ENCODE assay signal across 19 cellular contexts in the genomic region with DNA sequence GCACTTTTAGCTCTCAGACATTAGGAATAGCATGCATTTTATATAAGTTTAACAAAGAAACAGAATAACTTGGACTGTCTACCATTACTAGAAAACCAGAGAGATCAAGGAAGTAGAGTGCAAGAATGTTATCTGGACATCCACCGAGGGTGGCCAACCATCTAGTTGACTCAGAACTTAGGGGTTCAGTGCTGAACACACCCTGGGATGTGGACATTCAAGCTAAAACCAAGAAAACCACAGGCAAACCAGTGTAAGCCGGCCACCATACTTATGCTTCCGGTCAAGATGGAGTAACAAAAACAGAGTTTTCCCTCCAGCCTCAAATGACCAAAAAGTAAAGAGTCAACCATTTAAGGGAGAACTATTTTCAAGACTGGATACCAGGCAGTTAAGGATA.
A peak's percentile ranks its signal among the peaks of the same experiment; 100 is the strongest.
DNase-seq lines count a peak whose midpoint lies in the region; ATAC-seq, FAIRE-seq and TF ChIP-seq lines count a peak whose summit lies in the region.
"Had no signal": no experiment of that assay in that cellular context is flagged by ENCODE, and none has a peak within 500 bp of the region (broad histone marks: within the 10 kb centered on the region; RNA-seq: fewer than 3 reads in every experiment).

No MANE protein-coding gene starts in this region.

- H3K27ac Mint-ChIP-seq in HFFc6 (no peak overlapping the region), astrocyte (ENCODE audit: unreplicated experiment) (peak overlapping the region; percentile 47)
- H3K27ac Mint-ChIP-seq in activated CD4-positive, alpha-beta T cell treated with anti-CD3 and anti-CD28 coated beads, Interleukin-2, amount 10 ng/mL, durations not matched to agents 24 days and 14 days: no peak overlapping the region
- H3K27ac Mint-ChIP-seq: CD8-positive, alpha-beta T cell had no signal

- H3K4me2 ChIP-seq in astrocyte (ENCODE audit: low read length) (no peak overlapping the region), osteoblast (ENCODE audit: insufficient read depth, low read length) (no peak overlapping the region)
- H3K4me2 ChIP-seq: BLaER1 treated with 17β-estradiol and CSF1 and Interleukin-3, amounts not matched to agents 10 nM and 100 nM had no signal

- H3K9me3 Mint-ChIP-seq in HFFc6 (no peaks in the 10 kb centered on the region), astrocyte (ENCODE audit: unreplicated experiment) (peaks cover 1% of the 10 kb centered on the region)
- no peaks in the 10 kb centered on the region for H3K9me3 Mint-ChIP-seq in activated CD4-positive, alpha-beta T cell treated with anti-CD3 and anti-CD28 coated beads, Interleukin-2, amount 10 ng/mL, durations not matched to agents 24 days and 14 days
- H3K9me3 Mint-ChIP-seq: CD8-positive, alpha-beta T cell had no signal

- H3K4me3 ChIP-seq in astrocyte (ENCODE audit: insufficient read depth, low read depth, low read length) (no peak overlapping the region), osteoblast (ENCODE audit: insufficient read depth, low read length) (no peak overlapping the region)
- H3K4me3 ChIP-seq: BLaER1 treated with 17β-estradiol and CSF1 and Interleukin-3, amounts not matched to agents 10 nM and 100 nM had no signal

- H3K4me1 ChIP-seq in astrocyte (ENCODE audit: insufficient read depth, low read length) (peaks cover 12% of the 10 kb centered on the region), osteoblast (ENCODE audit: insufficient read depth, low read length) (peaks cover 29% of the 10 kb centered on the region)

- no peaks in the 10 kb centered on the region for H3K79me2 ChIP-seq in astrocyte (ENCODE audit: insufficient read depth, low read length)
- no peaks in the 10 kb centered on the region for H3K79me2 ChIP-seq in osteoblast (ENCODE audit: insufficient read depth, low read length)

- intact Hi-C loops in activated CD4-positive, alpha-beta T cell treated with anti-CD3 and anti-CD28 coated beads, Interleukin-2, amount 10 ng/mL, durations not matched to agents 24 days and 14 days (cut with micrococcal nuclease): no loop called here

- H3K27me3 ChIP-seq in astrocyte (ENCODE audit: insufficient read depth, low read length) (no peaks in the 10 kb centered on the region), osteoblast (ENCODE audit: insufficient read depth, low read length) (no peaks in the 10 kb centered on the region)
- H3K27me3 ChIP-seq: BLaER1 treated with 17β-estradiol and CSF1 and Interleukin-3, amounts not matched to agents 10 nM and 100 nM had no signal

- H3K9ac ChIP-seq in astrocyte (ENCODE audit: low read length): no peak overlapping the region
- H3K9ac ChIP-seq: BLaER1 treated with 17β-estradiol and CSF1 and Interleukin-3, amounts not matched to agents 10 nM and 100 nM had no signal

- no peaks in the 10 kb centered on the region for H4K20me1 ChIP-seq in astrocyte (ENCODE audit: insufficient read depth, low read length)
- H4K20me1 ChIP-seq in osteoblast (ENCODE audit: insufficient read depth, low read length): no peaks in the 10 kb centered on the region
- H4K20me1 ChIP-seq: BLaER1 treated with 17β-estradiol and CSF1 and Interleukin-3, amounts not matched to agents 10 nM and 100 nM had no signal

- DNase-seq in HFFc6 (peak; percentile 26), astrocyte (ENCODE audit: low read depth) (peak; percentile 54), osteoblast (ENCODE audit: insufficient read length, low spot score, missing footprints) (no peak), mesenteric fat pad (ENCODE audit: low spot score) (no peak)
- no peak for DNase-seq in activated T-cell treated with anti-CD3 and anti-CD28 coated beads, Interleukin-2, amount 50 U/mL, for 48 hours
- DNase-seq in activated CD4-positive, alpha-beta T cell treated with anti-CD3 and anti-CD28 coated beads, Interleukin-2, amount 10 ng/mL, durations not matched to agents 24 days and 14 days: no peak
- DNase-seq: ACHN; CD8-positive, alpha-beta T cell; GF-D8; NCI-H1092 treated with DMSO at 0.1 percent for 48 hours; NCI-H146; NCI-H2029; NCI-H345; NCI-H524; NCI-H774; NK-92 treated with Interleukin-12 subunit alpha and Interleukin-12 subunit beta, amount 100 ng/mL, for 24 hours had no signal

- no peaks in the 10 kb centered on the region; the same call in 1 of the 2 replicates for H3K4me1 Mint-ChIP-seq in HFFc6 (ENCODE audit: low read depth)
- H3K4me1 Mint-ChIP-seq in astrocyte (ENCODE audit: low read depth, unreplicated experiment): peaks cover 1% of the 10 kb centered on the region
- no peaks in the 10 kb centered on the region for H3K4me1 Mint-ChIP-seq in activated CD4-positive, alpha-beta T cell treated with anti-CD3 and anti-CD28 coated beads, Interleukin-2, amount 10 ng/mL, durations not matched to agents 24 days and 14 days

- H3K4me3 Mint-ChIP-seq in HFFc6 (peak overlapping the region; percentile 43; the same call in 1 of the 2 replicates), astrocyte (ENCODE audit: unreplicated experiment) (no peak overlapping the region)
- H3K4me3 Mint-ChIP-seq in activated CD4-positive, alpha-beta T cell treated with anti-CD3 and anti-CD28 coated beads, Interleukin-2, amount 10 ng/mL, durations not matched to agents 24 days and 14 days: no peak overlapping the region
- H3K4me3 Mint-ChIP-seq: CD8-positive, alpha-beta T cell had no signal

- FAIRE-seq in astrocyte (lab: Jason Lieb, UNC): peak; percentile 54

- H3K9me3 ChIP-seq in astrocyte (ENCODE audit: insufficient read depth, low read depth, low read length): no peaks in the 10 kb centered on the region
- H3K9me3 ChIP-seq in osteoblast (ENCODE audit: low read depth, low read length): no peaks in the 10 kb centered on the region

- H3K36me3 Mint-ChIP-seq in HFFc6 (ENCODE audit: low read depth): no peaks in the 10 kb centered on the region
- H3K36me3 Mint-ChIP-seq in astrocyte (ENCODE audit: low read depth, unreplicated experiment): no peaks in the 10 kb centered on the region
- no peaks in the 10 kb centered on the region for H3K36me3 Mint-ChIP-seq in activated CD4-positive, alpha-beta T cell treated with anti-CD3 and anti-CD28 coated beads, Interleukin-2, amount 10 ng/mL, durations not matched to agents 24 days and 14 days (ENCODE audit: low read depth)
- H3K36me3 Mint-ChIP-seq: CD8-positive, alpha-beta T cell had no signal

- H2AFZ ChIP-seq in astrocyte (ENCODE audit: low read depth, low read length): peak overlapping the region; percentile 34
- peak overlapping the region; percentile 35 for H2AFZ ChIP-seq in osteoblast (ENCODE audit: low read length)

- H3K27ac ChIP-seq in astrocyte (ENCODE audit: low read depth, low read length): peak overlapping the region; percentile 79
- peak overlapping the region; percentile 79 for H3K27ac ChIP-seq in osteoblast (ENCODE audit: low read depth, low read length)
- H3K27ac ChIP-seq: BLaER1 treated with 17β-estradiol and CSF1 and Interleukin-3, amounts not matched to agents 10 nM and 100 nM had no signal

- no peaks in the 10 kb centered on the region for H3K36me3 ChIP-seq in astrocyte (ENCODE audit: insufficient read depth, low read length)
- H3K36me3 ChIP-seq in osteoblast (ENCODE audit: insufficient read depth, low read length): no peaks in the 10 kb centered on the region
- H3K36me3 ChIP-seq: BLaER1 treated with 17β-estradiol and CSF1 and Interleukin-3, amounts not matched to agents 10 nM and 100 nM had no signal

- H3K27me3 Mint-ChIP-seq in HFFc6 (ENCODE audit: insufficient read depth) (no peaks in the 10 kb centered on the region), astrocyte (ENCODE audit: low read depth, unreplicated experiment) (no peaks in the 10 kb centered on the region)
- H3K27me3 Mint-ChIP-seq in activated CD4-positive, alpha-beta T cell treated with anti-CD3 and anti-CD28 coated beads, Interleukin-2, amount 10 ng/mL, durations not matched to agents 24 days and 14 days: no peaks in the 10 kb centered on the region

- TF ChIP-seq CTCF in HFFc6 (IDR thresholded peaks at IDR 0.05): no peak
- no peak for TF ChIP-seq CTCF in astrocyte (IDR thresholded peaks at IDR 0.05; ENCODE audit: insufficient read depth, low read depth, low read length)
- TF ChIP-seq CTCF in osteoblast (IDR thresholded peaks at IDR 0.05; ENCODE audit: extremely low read depth, low read depth, low read length): no peak

- no peak for ATAC-seq in GM19328 (IDR thresholded peaks at IDR 0.05; ENCODE audit: unreplicated experiment)
- ATAC-seq: CD8-positive, alpha-beta T cell; SK-N-SH treated with all-trans-retinoic acid at 6 μM for 48 hours had no signal

Comparison
In these comparisons a context has a peak if more than half of its experiments do, and no peak if none do; other contexts are left out.
1. DNase-seq: peak in HFFc6 (single experiment) and astrocyte (single experiment); none in osteoblast (single experiment), activated T-cell treated with anti-CD3 and anti-CD28 coated beads, Interleukin-2, amount 50 U/mL, for 48 hours (0 of 2), activated CD4-positive, alpha-beta T cell treated with anti-CD3 and anti-CD28 coated beads, Interleukin-2, amount 10 ng/mL, durations not matched to agents 24 days and 14 days (single experiment) and mesenteric fat pad (single experiment).